Comparison of ENCODE assay signal across 9 cellular contexts in genomic region chr9:136665111-136665703, GRCh38. TPM values are rescaled to one million over a fixed set of nuclear protein-coding genes. Genes with fewer than 3 reads are reported as not detected.
A peak's percentile ranks its signal among the peaks of the same experiment; 100 is the strongest.
DNase-seq lines count a peak whose midpoint lies in the region; ATAC-seq, FAIRE-seq and TF ChIP-seq lines count a peak whose summit lies in the region.
"Had no signal": no experiment of that assay in that cellular context is flagged by ENCODE, and none has a peak within 500 bp of the region (broad histone marks: within the 10 kb centered on the region; RNA-seq: fewer than 3 reads in every experiment).

No MANE protein-coding gene starts in this region.

- intact Hi-C loops in CD4-positive, alpha-beta memory T cell (cut with micrococcal nuclease), result no loop called here
- intact Hi-C loops in adrenal gland (cut with DNase I) (no loop called here), kidney (cut with DNase I) (no loop called here)

- H3K4me1 Mint-ChIP-seq in CD4-positive, alpha-beta memory T cell, result peaks cover 0 to 6% (median 0%) of the 10 kb centered on the region in 4 donors

- no peaks in the 10 kb centered on the region for H3K36me3 Mint-ChIP-seq in CD4-positive, alpha-beta memory T cell

- TF ChIP-seq POLR2A in adrenal gland (IDR thresholded peaks at IDR 0.05), result no peak

- H3K4me3 ChIP-seq in CD4-positive, alpha-beta memory T cell (ENCODE audit: low read length in 2 of 2), result no peak overlapping the region
- H3K4me3 ChIP-seq in HUES48 (ENCODE audit: low read depth, low read length) (peak overlapping the region; percentile 53), adrenal gland (peak overlapping the region in 2 of 4 donors; percentile 7 to 52), kidney (ENCODE audit: low read length in 2 of 2) (peak overlapping the region; percentile 42 to 54), thoracic aorta (peak overlapping the region; percentile 65)

- H3K27me3 Mint-ChIP-seq in CD4-positive, alpha-beta memory T cell, result peaks cover 2 to 10% of the 10 kb centered on the region in 2 donors

- TF ChIP-seq CTCF in adrenal gland (IDR thresholded peaks at IDR 0.05), result peak in 4 of 6 experiments; percentile 14 to 41 (median 20)
- TF ChIP-seq CTCF in kidney (IDR thresholded peaks at IDR 0.05; ENCODE audit: borderline replicate concordance, extremely low read depth, insufficient read depth), result peak; percentile 2
- TF ChIP-seq CTCF in thoracic aorta (IDR thresholded peaks at IDR 0.05), result peak; percentile 23

- no peaks in the 10 kb centered on the region for H3K36me3 ChIP-seq in CD4-positive, alpha-beta memory T cell (ENCODE audit: insufficient read depth, low read length)
- H3K36me3 ChIP-seq in HUES48 (ENCODE audit: control insufficient read depth, insufficient read depth, low read length) (no peaks in the 10 kb centered on the region), adrenal gland (replicated peaks in 1 of 2) (no peaks in the 10 kb centered on the region), kidney (ENCODE audit: control insufficient read depth in 1 of 2, insufficient read depth in 2 of 2, low read length in 2 of 2) (no peaks in the 10 kb centered on the region), thoracic aorta (no peaks in the 10 kb centered on the region)

- no peaks in the 10 kb centered on the region for H3K27me3 ChIP-seq in CD4-positive, alpha-beta memory T cell (ENCODE audit: insufficient read depth, low read length)
- no peaks in the 10 kb centered on the region for H3K27me3 ChIP-seq in HUES48 (ENCODE audit: control insufficient read depth, insufficient read depth, low read length)
- peaks cover 18% of the 10 kb centered on the region for H3K27me3 ChIP-seq in adrenal gland
- no peaks in the 10 kb centered on the region for H3K27me3 ChIP-seq in thoracic aorta (replicated peaks; ENCODE audit: insufficient read depth)

- no peak for DNase-seq in CD4-positive, alpha-beta memory T cell
- DNase-seq in adrenal gland (no peak), kidney (no peak), thoracic aorta (ENCODE audit: low spot score) (no peak), kidney glomerular epithelial cell (lab: John Stamatoyannopoulos, UW) (no peak)

- WGBS in adrenal gland, 4 donors, result 4 to 28% (median 10%) methylated on average over 2 to 49 of the region's 49 CpGs

- CTCF ChIA-PET in CD4-positive, alpha-beta memory T cell (lab: Charles Lee; ENCODE audit: partially characterized antibody), result interaction anchor here (0.9 kb wide), 1 partner anchor 21 kb away, joined by 3 read pairs; no protein-coding TSS in a partner anchor

- ATAC-seq in thoracic aorta (ENCODE audit: insufficient number of reproducible peaks, low FRiP score, low read depth) (no peak), HG02885 (IDR thresholded peaks at IDR 0.05; ENCODE audit: poor library complexity, unreplicated experiment) (no peak), GM19467 (IDR thresholded peaks at IDR 0.05; ENCODE audit: unreplicated experiment) (no peak)

- peaks cover 0 to 1% (median 0%) of the 10 kb centered on the region in 8 donors for H3K9me3 Mint-ChIP-seq in CD4-positive, alpha-beta memory T cell

- H3K9ac ChIP-seq in HUES48 (ENCODE audit: low read depth, low read length), result peak overlapping the region; percentile 30; the same call in 1 of the 2 replicates
- H3K9ac ChIP-seq in kidney (ENCODE audit: low read length in 2 of 2), result peak overlapping the region in 1 of 2 donors; percentile 55

- no peaks in the 10 kb centered on the region for H3K9me3 ChIP-seq in CD4-positive, alpha-beta memory T cell (ENCODE audit: control insufficient read depth in 1 of 2, low read length in 2 of 2)
- H3K9me3 ChIP-seq in HUES48 (ENCODE audit: control insufficient read depth, insufficient read depth, low read length) (no peaks in the 10 kb centered on the region), adrenal gland (replicated peaks in 1 of 3) (no peaks in the 10 kb centered on the region), kidney (ENCODE audit: control insufficient read depth in 1 of 2, low read length in 2 of 2) (no peaks in the 10 kb centered on the region), thoracic aorta (no peaks in the 10 kb centered on the region)

- POLR2A ChIA-PET in CD4-positive, alpha-beta memory T cell (lab: Charles Lee; ENCODE audit: partially characterized antibody), result interaction anchor here (1.1 kb wide), 1 partner anchor 180 kb away, joined by 3 read pairs; no protein-coding TSS in a partner anchor

- H3K27ac ChIP-seq in CD4-positive, alpha-beta memory T cell (ENCODE audit: low read depth, low read length), result no peak overlapping the region
- H3K27ac ChIP-seq in HUES48 (ENCODE audit: low read depth, low read length) (no peak overlapping the region), adrenal gland (peak overlapping the region in 2 of 5 donors; percentile 26 to 89), kidney (ENCODE audit: low read depth in 2 of 2, low read length in 2 of 2) (peak overlapping the region; percentile 14 to 78), thoracic aorta (no peak overlapping the region)

- no peak for FAIRE-seq in kidney (lab: Jason Lieb, UNC)
- FAIRE-seq: islet of Langerhans had no signal

- H3K27ac Mint-ChIP-seq in CD4-positive, alpha-beta memory T cell, result no peak overlapping the region

- H3K4me1 ChIP-seq in CD4-positive, alpha-beta memory T cell (ENCODE audit: insufficient read depth, low read length), result peaks cover 5% of the 10 kb centered on the region
- peaks cover 4% of the 10 kb centered on the region; the same call in 1 of the 2 replicates for H3K4me1 ChIP-seq in HUES48 (ENCODE audit: control insufficient read depth, insufficient read depth, low read length)
- no peaks in the 10 kb centered on the region for H3K4me1 ChIP-seq in adrenal gland (replicated peaks in 1 of 2)
- no peaks in the 10 kb centered on the region for H3K4me1 ChIP-seq in kidney (ENCODE audit: control insufficient read depth in 1 of 2, insufficient read depth in 1 of 2, low read depth in 1 of 2, low read length in 2 of 2)
- H3K4me1 ChIP-seq in thoracic aorta (ENCODE audit: control insufficient read depth in 1 of 2, low read depth in 2 of 2), result peaks cover 0 to 17% of the 10 kb centered on the region in 2 donors

- peak overlapping the region in 7 of 8 donors; percentile 39 to 81 (median 58) for H3K4me3 Mint-ChIP-seq in CD4-positive, alpha-beta memory T cell

RNA-seq across cellular contexts. Expression of gene EGFL7, which starts 2.5 kb away (rescaled TPM):
- not detected for total RNA-seq in CD4-positive, alpha-beta memory T cell
- polyA plus RNA-seq in CD4-positive, alpha-beta memory T cell, result under 1 TPM in 1 of 2 donors, not detected in 1; 0.64 TPM
- 100 to 1,000 TPM in 2 of 8 donors, 10 to 100 TPM in 6; 47.1 to 158 (median 79.5) TPM for total RNA-seq in adrenal gland
- 100 to 1,000 TPM in 2 of 3 donors, 1 to 10 TPM in 1; 1.9 to 452 (median 190) TPM for polyA plus RNA-seq in adrenal gland
- total RNA-seq in kidney, result 140 TPM
- polyA plus RNA-seq in kidney (ENCODE audit: insufficient read depth, low read depth, low replicate concordance), result 137 TPM
- total RNA-seq in thoracic aorta, result 10 to 100 TPM; 42.0 to 56.5 TPM

RNA-seq across cellular contexts. Expression of gene AGPAT2, which starts 22.1 kb away (rescaled TPM):
- 1 to 10 TPM; 6.9 to 7.8 TPM for total RNA-seq in CD4-positive, alpha-beta memory T cell
- polyA plus RNA-seq in CD4-positive, alpha-beta memory T cell, result 10 to 100 TPM; 16.2 to 20.6 TPM
- 10 to 100 TPM; 31.7 to 84.5 (median 48.0) TPM for total RNA-seq in adrenal gland
- 100 to 1,000 TPM in 2 of 3 donors, 1 to 10 TPM in 1; 6.4 to 274 (median 139) TPM for polyA plus RNA-seq in adrenal gland
- total RNA-seq in kidney, result 83.6 TPM
- polyA plus RNA-seq in kidney (ENCODE audit: insufficient read depth, low read depth, low replicate concordance), result 73.4 TPM
- 10 to 100 TPM; 50.2 to 66.8 TPM for total RNA-seq in thoracic aorta

RNA-seq across cellular contexts. Expression of gene DIPK1B, which starts 47.2 kb away (rescaled TPM):
- total RNA-seq in CD4-positive, alpha-beta memory T cell, result not detected
- not detected for polyA plus RNA-seq in CD4-positive, alpha-beta memory T cell
- total RNA-seq in adrenal gland (10 to 100 TPM in 3 of 8 donors, 1 to 10 TPM in 5; 2.9 to 17.8 (median 5.4) TPM), kidney (7.5 TPM), thoracic aorta (1 to 10 TPM; 4.8 to 6.9 TPM)
- polyA plus RNA-seq in adrenal gland (10 to 100 TPM in 2 of 3 donors, 1 to 10 TPM in 1; 1.4 to 19.2 (median 16.3) TPM), kidney (ENCODE audit: insufficient read depth, low read depth, low replicate concordance) (22.6 TPM)

Comparison
In these comparisons a context has a peak if more than half of its experiments do, and no peak if none do; other contexts are left out.
1. H3K27ac ChIP-seq: peak in kidney (2 of 2); none in CD4-positive, alpha-beta memory T cell (single experiment), HUES48 (single experiment) and thoracic aorta (0 of 2).
2. H3K4me3 ChIP-seq: peak in HUES48 (single experiment), kidney (2 of 2) and thoracic aorta (single experiment); none in CD4-positive, alpha-beta memory T cell (0 of 2).
3. RNA of gene EGFL7, which starts 2.5 kb away (total RNA-seq): 140 TPM in kidney (single experiment), 47.1 to 158 TPM in adrenal gland and 42.0 to 56.5 TPM in thoracic aorta; not detected in CD4-positive, alpha-beta memory T cell; every median in the first group is over 10 times any median in the second.
4. Peak in every context shown above with its lines, with median percentiles within 50 percentile points of each other: CTCF ChIP-seq.